Comparison of ENCODE assay signal across 8 cellular contexts in genomic region chr11:96055706-96056387, GRCh38.
DNase-seq lines count a peak whose midpoint lies in the region; ATAC-seq and TF ChIP-seq lines count a peak whose summit lies in the region.

No MANE protein-coding gene starts in this region.

- peak in 1 of 2 donors; percentile 45 for ATAC-seq in CD4-positive, CD25-positive, alpha-beta regulatory T cell (ENCODE audit: low read depth in 2 of 2)
- no peak for ATAC-seq in GM21717 (IDR thresholded peaks at IDR 0.05; ENCODE audit: unreplicated experiment)

- H3K14ac ChIP-seq in neuronal stem cell (ENCODE audit: low read length) = no peak overlapping the region

- no TSS peak for BruUV-seq in OCI-LY7 (replicated peaks; lab: Mats Ljungman, UMichigan)

- no peak overlapping the region for H2BK12ac ChIP-seq in neuronal stem cell (ENCODE audit: low read length)

- peaks cover 24 to 38% (median 35%) of the 10 kb centered on the region in 4 donors for H3K4me1 Mint-ChIP-seq in CD4-positive, CD25-positive, alpha-beta regulatory T cell

- H3K9me3 ChIP-seq in CD4-positive, CD25-positive, alpha-beta regulatory T cell (ENCODE audit: control insufficient read depth in 2 of 2, low read length in 2 of 2) = no peaks in the 10 kb centered on the region
- H3K9me3 ChIP-seq in MG63 = no peaks in the 10 kb centered on the region
- H3K9me3 ChIP-seq in neuronal stem cell (replicated peaks in 1 of 2; ENCODE audit: control insufficient read depth in 2 of 2, insufficient read depth in 1 of 2, low read depth in 1 of 2, low read length in 2 of 2) = no peaks in the 10 kb centered on the region
- H3K9me3 ChIP-seq in OCI-LY7 (ENCODE audit: low read length) = no peaks in the 10 kb centered on the region

- no peak overlapping the region for H2BK15ac ChIP-seq in neuronal stem cell (ENCODE audit: low read length)

- peaks cover 3% of the 10 kb centered on the region for H3K36me3 ChIP-seq in CD4-positive, CD25-positive, alpha-beta regulatory T cell (ENCODE audit: control insufficient read depth, insufficient read depth, low read length)
- H3K36me3 ChIP-seq in MG63 = no peaks in the 10 kb centered on the region
- H3K36me3 ChIP-seq in neuronal stem cell (replicated peaks in 1 of 2; ENCODE audit: control insufficient read depth in 2 of 2, insufficient read depth in 2 of 2, low read length in 2 of 2) = no peaks in the 10 kb centered on the region
- H3K36me3 ChIP-seq in OCI-LY7 (ENCODE audit: insufficient read depth, low read length) = no peaks in the 10 kb centered on the region

- H3K23ac ChIP-seq in neuronal stem cell (ENCODE audit: low read depth, low read length, poor library complexity) = no peak overlapping the region

- H4K20me1 ChIP-seq in OCI-LY7 (ENCODE audit: insufficient read depth, low read length) = no peaks in the 10 kb centered on the region

- no peaks in the 10 kb centered on the region for H3K9me2 ChIP-seq in OCI-LY7 (ENCODE audit: insufficient read depth, low read length)

- H3K9ac ChIP-seq in neuronal stem cell (ENCODE audit: low read depth, low read length, poor library complexity) = no peak overlapping the region

- POLR2A ChIA-PET in OCI-LY7 (lab: Charles Lee) = interaction anchor here (0.6 to 1.5 kb wide), 8 partner anchors 9 to 334 kb away, joined by 3 to 5 read pairs (median 4); no protein-coding TSS in a partner anchor

- no peak for TF ChIP-seq CTCF in cardiac fibroblast (IDR thresholded peaks at IDR 0.05; ENCODE audit: low read depth, low read length)
- no peak for TF ChIP-seq CTCF in OCI-LY7 (conservative IDR thresholded peaks at IDR 0.05; ENCODE audit: low read length)

- no peaks in the 10 kb centered on the region for H3K27me3 ChIP-seq in CD4-positive, CD25-positive, alpha-beta regulatory T cell (ENCODE audit: control insufficient read depth, insufficient read depth, low read length)
- H3K27me3 ChIP-seq in MG63 (no peaks in the 10 kb centered on the region), neuronal stem cell (ENCODE audit: control insufficient read depth in 3 of 3, insufficient read depth in 3 of 3, low read depth in 1 of 3, low read length in 3 of 3) (no peaks in the 10 kb centered on the region)

- peaks cover 24% of the 10 kb centered on the region for H3K36me3 Mint-ChIP-seq in CD4-positive, CD25-positive, alpha-beta regulatory T cell

- peak overlapping the region in 2 of 3 donors; percentile 74 to 81 for H3K27ac Mint-ChIP-seq in CD4-positive, CD25-positive, alpha-beta regulatory T cell

- no peak overlapping the region for H3K4me3 Mint-ChIP-seq in CD4-positive, CD25-positive, alpha-beta regulatory T cell

- H2BK120ac ChIP-seq in neuronal stem cell (ENCODE audit: low read depth, low read length) = no peak overlapping the region

- no peak overlapping the region for H2BK5ac ChIP-seq in neuronal stem cell (ENCODE audit: low read length)

- H2AK5ac ChIP-seq in neuronal stem cell (ENCODE audit: low read depth, low read length) = no peak overlapping the region

- no peak overlapping the region for H2AFZ ChIP-seq in neuronal stem cell (ENCODE audit: low read length)
- no peak overlapping the region for H2AFZ ChIP-seq in OCI-LY7 (ENCODE audit: low read length)

- no peaks in the 10 kb centered on the region for H3K27me3 Mint-ChIP-seq in CD4-positive, CD25-positive, alpha-beta regulatory T cell

- no peak overlapping the region for H4K91ac ChIP-seq in neuronal stem cell (ENCODE audit: low read depth, low read length, poor library complexity)

- CTCF ChIA-PET in OCI-LY7 (lab: Charles Lee; ENCODE audit: unreplicated experiment) = interaction anchor here (2.5 kb wide), 1 partner anchor 287 kb away, joined by 21 read pairs; the partner anchor contains the start of gene MAML2

- H3K4me2 ChIP-seq in neuronal stem cell (ENCODE audit: insufficient read depth, low read length, poor library complexity, severe bottlenecking) (no peak overlapping the region), OCI-LY7 (ENCODE audit: low read length) (no peak overlapping the region)

- H3K27ac ChIP-seq in CD4-positive, CD25-positive, alpha-beta regulatory T cell (ENCODE audit: insufficient read depth, low read length, poor library complexity, severe bottlenecking) = no peak overlapping the region
- H3K27ac ChIP-seq in neuronal stem cell (replicated peaks; ENCODE audit: low read length) = peak overlapping the region; percentile 5
- H3K27ac ChIP-seq in OCI-LY7 (ENCODE audit: low read depth, low read length, poor library complexity, severe bottlenecking) = no peak overlapping the region

- intact Hi-C loops in cardiac septum (cut with DNase I) (loop anchor here (1.0 to 10.0 kb wide), 2 partner anchors 179 to 287 kb away; partner anchors contain the start of gene MAML2), OCI-LY7 (cut with micrococcal nuclease; ENCODE audit: unreplicated experiment) (loop anchor here (1.0 to 2.0 kb wide), 3 partner anchors 185 to 339 kb away; partner anchors contain the start of gene MAML2)

- H4K8ac ChIP-seq in neuronal stem cell (ENCODE audit: low read depth, low read length) = no peak overlapping the region

- no peaks in the 10 kb centered on the region for H3K9me3 Mint-ChIP-seq in CD4-positive, CD25-positive, alpha-beta regulatory T cell

- H3K4me3 ChIP-seq in CD4-positive, CD25-positive, alpha-beta regulatory T cell (ENCODE audit: low read depth, low read length) = no peak overlapping the region
- H3K4me3 ChIP-seq in MG63 = no peak overlapping the region
- H3K4me3 ChIP-seq in cardiac fibroblast (replicated peaks in 1 of 2; ENCODE audit: low read depth in 2 of 2, low read length in 2 of 2) = no peak overlapping the region
- H3K4me3 ChIP-seq in neuronal stem cell (ENCODE audit: low read length in 2 of 2) = no peak overlapping the region
- H3K4me3 ChIP-seq in OCI-LY7 (ENCODE audit: low read depth, low read length, poor library complexity, severe bottlenecking) = no peak overlapping the region

- no CpG with 5 or more reads among the region's 3 CpGs for WGBS in neuronal stem cell (ENCODE audit: extremely low coverage in 2 of 2, insufficient read length in 2 of 2, insufficient replicate concordance in 1 of 2), 2 donors

- no peaks in the 10 kb centered on the region for H3K79me1 ChIP-seq in neuronal stem cell (ENCODE audit: low read depth, low read length)

- no peaks in the 10 kb centered on the region for H3K4me1 ChIP-seq in CD4-positive, CD25-positive, alpha-beta regulatory T cell (ENCODE audit: control insufficient read depth, insufficient read depth, low read length, poor library complexity, severe bottlenecking)
- H3K4me1 ChIP-seq in neuronal stem cell (ENCODE audit: control insufficient read depth in 2 of 2, insufficient read depth in 1 of 2, low read depth in 1 of 2, low read length in 2 of 2) (peaks cover 5 to 37% of the 10 kb centered on the region in 2 donors), OCI-LY7 (ENCODE audit: insufficient read depth, low read length, poor library complexity, severe bottlenecking) (no peaks in the 10 kb centered on the region)

- no peak for DNase-seq in CD4-positive, CD25-positive, alpha-beta regulatory T cell
- DNase-seq in MG63 (peak; percentile 29), cardiac fibroblast (ENCODE audit: low read depth in 2 of 2) (peak; percentile 68), neuronal stem cell (ENCODE audit: low spot score) (peak; percentile 6), cardiac septum (ENCODE audit: low spot score) (no peak), 8988T (no peak), OCI-LY7 (ENCODE audit: low spot score) (no peak)

- no peak overlapping the region for H3K4ac ChIP-seq in neuronal stem cell (ENCODE audit: low read length)

- H3K79me2 ChIP-seq in OCI-LY7 (ENCODE audit: insufficient read depth, low read depth, low read length) = no peaks in the 10 kb centered on the region

- H3K18ac ChIP-seq in neuronal stem cell (ENCODE audit: low read length) = no peak overlapping the region

Comparison
In these comparisons a context has a peak if more than half of its experiments do, and no peak if none do; other contexts are left out.
1. DNase-seq: peak in MG63 (single experiment), cardiac fibroblast (2 of 2) and neuronal stem cell (single experiment); none in CD4-positive, CD25-positive, alpha-beta regulatory T cell (0 of 3), cardiac septum (single experiment), 8988T (single experiment) and OCI-LY7 (single experiment).